ENCODE assay signal across 34 cellular contexts in genomic region chr13:24460256-24460655, GRCh38.
"Had no signal": no experiment of that assay in that cellular context is flagged by ENCODE, and none has a peak within 500 bp of the region (broad histone marks: within the 10 kb centered on the region; RNA-seq: fewer than 3 reads in every experiment).

No MANE protein-coding gene starts in this region.

- H3K4me3 Mint-ChIP-seq: activated CD4-positive, alpha-beta memory T cell treated with anti-CD3 and anti-CD28 coated beads for 36 hours; activated CD4-positive, alpha-beta T cell treated with anti-CD3 and anti-CD28 coated beads for 36 hours; activated CD4-positive, alpha-beta T cell treated with anti-CD3 and anti-CD28 coated beads, Interleukin-2, amount 10 ng/mL, durations not matched to agents 24 days and 14 days; activated CD8-positive, alpha-beta memory T cell treated with anti-CD3 and anti-CD28 coated beads, Interleukin-2, amount 10 ng/mL, durations not matched to agents 7 days and 5 days; activated CD8-positive, alpha-beta T cell treated with anti-CD3 and anti-CD28 coated beads, Interleukin-2, amount 10 ng/mL, durations not matched to agents 7 days and 5 days; activated naive CD4-positive, alpha-beta T cell treated with anti-CD3 and anti-CD28 coated beads for 36 hours; activated naive CD4-positive, alpha-beta T cell treated with anti-CD3 and anti-CD28 coated beads, Interleukin-2, amount 50 U/mL, for 24 hours; activated naive CD8-positive, alpha-beta T cell treated with anti-CD3 and anti-CD28 coated beads for 36 hours; activated naive CD8-positive, alpha-beta T cell treated with anti-CD3 and anti-CD28 coated beads, Interleukin-2, amount 50 U/mL, for 24 hours; activated T-helper 1 cell treated with anti-CD3 and anti-CD28 coated beads, Interleukin-12 subunit alpha, Interleukin-12 subunit beta, Interleukin-2, Interleukin-4 antibody, amounts not matched to agents 30 ng/mL and 10 ng/mL and 1 ng/mL, durations not matched to agents 14 hours and 24 hours and 36 hours; effector memory CD8-positive, alpha-beta T cell; T-helper 17 cell; T-helper 2 cell treated with Interferon-gamma antibody and Interleukin-4, amounts not matched to agents 5 μg/mL and 100 μg/mL, for 36 hours had no signal

- H3K27ac ChIP-seq: adrenal gland, body of pancreas, esophagus muscularis mucosa, gastroesophageal sphincter had no signal

- H3K9me3 Mint-ChIP-seq: activated CD4-positive, alpha-beta memory T cell treated with anti-CD3 and anti-CD28 coated beads for 36 hours; activated CD4-positive, alpha-beta T cell treated with anti-CD3 and anti-CD28 coated beads, Interleukin-2, amount 10 ng/mL, durations not matched to agents 24 days and 14 days; activated naive CD4-positive, alpha-beta T cell treated with anti-CD3 and anti-CD28 coated beads for 36 hours; activated naive CD4-positive, alpha-beta T cell treated with anti-CD3 and anti-CD28 coated beads, Interleukin-2, amount 50 U/mL, for 24 hours; activated naive CD8-positive, alpha-beta T cell treated with anti-CD3 and anti-CD28 coated beads for 36 hours; activated naive CD8-positive, alpha-beta T cell treated with anti-CD3 and anti-CD28 coated beads, Interleukin-2, amount 50 U/mL, for 24 hours; activated T-helper 1 cell treated with anti-CD3 and anti-CD28 coated beads, Interleukin-12 subunit alpha, Interleukin-12 subunit beta, Interleukin-2, Interleukin-4 antibody, amounts not matched to agents 30 ng/mL and 10 ng/mL and 1 ng/mL, durations not matched to agents 14 hours and 24 hours and 36 hours; activated T-helper 2 cell treated with anti-CD3 and anti-CD28 coated beads, Interferon-gamma antibody, Interleukin-2, Interleukin-4, amounts not matched to agents 10 μg/mL and 5 μg/mL and 100 μg/mL, durations not matched to agents 14 hours and 24 hours and 36 hours; effector memory CD8-positive, alpha-beta T cell; T-helper 2 cell treated with Interferon-gamma antibody and Interleukin-4, amounts not matched to agents 5 μg/mL and 100 μg/mL, for 36 hours had no signal

- H3K9me3 ChIP-seq: adrenal gland, body of pancreas, esophagus muscularis mucosa, gastroesophageal sphincter had no signal

- H3K4me3 ChIP-seq: adrenal gland, body of pancreas, esophagus muscularis mucosa, gastroesophageal sphincter had no signal

- DNase-seq: activated CD4-positive, alpha-beta memory T cell treated with anti-CD3 and anti-CD28 coated beads for 36 hours; activated CD4-positive, alpha-beta T cell treated with anti-CD3 and anti-CD28 coated beads for 36 hours; activated CD4-positive, alpha-beta T cell treated with anti-CD3 and anti-CD28 coated beads, Interleukin-2, amount 10 ng/mL, durations not matched to agents 24 days and 14 days; activated CD4-positive, CD25-positive, alpha-beta regulatory T cell; activated CD4-positive, CD25-positive, alpha-beta regulatory T cell treated with anti-CD3 and anti-CD28 coated beads, Interleukin-2, amount 50 U/mL, for 72 hours; activated CD8-positive, alpha-beta memory T cell treated with anti-CD3 and anti-CD28 coated beads, Interleukin-2, amount 10 ng/mL, durations not matched to agents 7 days and 5 days; activated CD8-positive, alpha-beta memory T cell treated with anti-CD3 and anti-CD28 coated beads, Interleukin-2, amount 50 U/mL, for 4 hours; activated CD8-positive, alpha-beta T cell treated with anti-CD3 and anti-CD28 coated beads, Interleukin-2, amount 10 ng/mL, durations not matched to agents 7 days and 5 days; activated effector memory CD4-positive, alpha-beta T cell treated with anti-CD3 and anti-CD28 coated beads, Interleukin-2, amount 50 U/mL, for 16 hours; activated naive CD4-positive, alpha-beta T cell treated with anti-CD3 and anti-CD28 coated beads for 36 hours; activated naive CD8-positive, alpha-beta T cell treated with anti-CD3 and anti-CD28 coated beads for 36 hours; activated naive CD8-positive, alpha-beta T cell treated with anti-CD3 and anti-CD28 coated beads, Interleukin-2, amount 50 U/mL, for 24 hours; activated T-cell treated with anti-CD3 and anti-CD28 coated beads, Interleukin-2, amount 50 U/mL, for 1 hour; activated T-cell treated with anti-CD3 and anti-CD28 coated beads, Interleukin-2, amount 50 U/mL, for 48 hours; adrenal gland; amygdala; aorta; body of pancreas; caudate nucleus; cortex of kidney; dermis blood vessel endothelial cell; effector CD4-positive, alpha-beta T cell; effector memory CD8-positive, alpha-beta T cell; erythroblast; foreskin melanocyte; T-helper 1 cell; T-helper 17 cell; T1000 had no signal

- H3K27ac Mint-ChIP-seq: activated CD4-positive, alpha-beta memory T cell treated with anti-CD3 and anti-CD28 coated beads for 36 hours; activated CD4-positive, alpha-beta T cell treated with anti-CD3 and anti-CD28 coated beads for 36 hours; activated CD4-positive, alpha-beta T cell treated with anti-CD3 and anti-CD28 coated beads, Interleukin-2, amount 10 ng/mL, durations not matched to agents 24 days and 14 days; activated CD8-positive, alpha-beta T cell treated with anti-CD3 and anti-CD28 coated beads, Interleukin-2, amount 10 ng/mL, durations not matched to agents 7 days and 5 days; activated naive CD4-positive, alpha-beta T cell treated with anti-CD3 and anti-CD28 coated beads for 36 hours; activated naive CD4-positive, alpha-beta T cell treated with anti-CD3 and anti-CD28 coated beads, Interleukin-2, amount 50 U/mL, for 24 hours; activated naive CD8-positive, alpha-beta T cell treated with anti-CD3 and anti-CD28 coated beads for 36 hours; activated naive CD8-positive, alpha-beta T cell treated with anti-CD3 and anti-CD28 coated beads, Interleukin-2, amount 50 U/mL, for 24 hours; activated T-helper 1 cell treated with anti-CD3 and anti-CD28 coated beads, Interleukin-12 subunit alpha, Interleukin-12 subunit beta, Interleukin-2, Interleukin-4 antibody, amounts not matched to agents 30 ng/mL and 10 ng/mL and 1 ng/mL, durations not matched to agents 14 hours and 24 hours and 36 hours; activated T-helper 2 cell treated with anti-CD3 and anti-CD28 coated beads, Interferon-gamma antibody, Interleukin-2, Interleukin-4, amounts not matched to agents 10 μg/mL and 5 μg/mL and 100 μg/mL, durations not matched to agents 14 hours and 24 hours and 36 hours had no signal

- ATAC-seq: activated CD4-positive, alpha-beta T cell treated with anti-CD3 and anti-CD28 coated beads for 36 hours; activated CD8-positive, alpha-beta memory T cell treated with anti-CD3 and anti-CD28 coated beads, Interleukin-2, amount 10 ng/mL, durations not matched to agents 7 days and 5 days; activated CD8-positive, alpha-beta T cell treated with anti-CD3 and anti-CD28 coated beads, Interleukin-2, amount 10 ng/mL, durations not matched to agents 7 days and 5 days; activated naive CD8-positive, alpha-beta T cell treated with anti-CD3 and anti-CD28 coated beads, Interleukin-2, amount 50 U/mL, for 24 hours; body of pancreas; effector memory CD8-positive, alpha-beta T cell; gastroesophageal sphincter; T-helper 17 cell had no signal

- H3K27me3 Mint-ChIP-seq: activated CD4-positive, alpha-beta memory T cell treated with anti-CD3 and anti-CD28 coated beads for 36 hours; activated CD4-positive, alpha-beta T cell treated with anti-CD3 and anti-CD28 coated beads for 36 hours; activated CD4-positive, alpha-beta T cell treated with anti-CD3 and anti-CD28 coated beads, Interleukin-2, amount 10 ng/mL, durations not matched to agents 24 days and 14 days; activated CD8-positive, alpha-beta memory T cell treated with anti-CD3 and anti-CD28 coated beads, Interleukin-2, amount 10 ng/mL, durations not matched to agents 7 days and 5 days; activated naive CD4-positive, alpha-beta T cell treated with anti-CD3 and anti-CD28 coated beads, Interleukin-2, amount 50 U/mL, for 24 hours; activated naive CD8-positive, alpha-beta T cell treated with anti-CD3 and anti-CD28 coated beads for 36 hours; activated naive CD8-positive, alpha-beta T cell treated with anti-CD3 and anti-CD28 coated beads, Interleukin-2, amount 50 U/mL, for 24 hours; effector memory CD8-positive, alpha-beta T cell; T-helper 17 cell had no signal

- H3K27me3 ChIP-seq: adrenal gland, body of pancreas, esophagus muscularis mucosa, gastroesophageal sphincter had no signal

- H3K4me1 ChIP-seq: body of pancreas, esophagus muscularis mucosa had no signal
